Comparison of ENCODE assay signal across 8 cellular contexts in genomic region chr11:120337896-120338840, GRCh38. TPM values are rescaled to one million over a fixed set of nuclear protein-coding genes. Genes with fewer than 3 reads are reported as not detected.
DNase-seq lines count a peak whose midpoint lies in the region; ATAC-seq and TF ChIP-seq lines count a peak whose summit lies in the region.

No MANE protein-coding gene starts in this region.

- ATAC-seq in left lung = no peak
- ATAC-seq in HG02870 (IDR thresholded peaks at IDR 0.05; ENCODE audit: unreplicated experiment) = no peak

- no peaks in the 10 kb centered on the region for H3K9me3 Mint-ChIP-seq in type B pancreatic cell

- H3K27ac Mint-ChIP-seq in type B pancreatic cell = peak overlapping the region; percentile 92

- H3K4me3 Mint-ChIP-seq in type B pancreatic cell = peak overlapping the region; percentile 99

- intact Hi-C loops in adrenal gland (cut with DNase I) (loop anchor here (10.0 kb wide), 3 partner anchors 87 to 347 kb away; no protein-coding TSS in a partner anchor), left lung (cut with DNase I) (loop anchor here in 1 of 2 donors (10.0 kb wide), 3 partner anchors 77 to 347 kb away; no protein-coding TSS in a partner anchor)

- no peak for TF ChIP-seq POLR2A in adrenal gland (IDR thresholded peaks at IDR 0.05)

- H3K4me1 Mint-ChIP-seq in type B pancreatic cell (ENCODE audit: unreplicated experiment) = peaks cover 31% of the 10 kb centered on the region

- peak overlapping the region; percentile 37 to 99 (median 97) for H3K27ac ChIP-seq in adrenal gland
- peak overlapping the region; percentile 91 to 97 for H3K27ac ChIP-seq in left lung

- no peaks in the 10 kb centered on the region for H3K27me3 Mint-ChIP-seq in type B pancreatic cell

- H3K4me3 ChIP-seq in BE2C (ENCODE audit: low read depth, low read length) = peak overlapping the region; percentile 95
- peak overlapping the region in 3 of 4 donors; percentile 44 to 97 (median 75) for H3K4me3 ChIP-seq in adrenal gland
- H3K4me3 ChIP-seq in left lung = peak overlapping the region; percentile 68 to 79

- DNase-seq in BE2C (peak; percentile 36), HT-29 (ENCODE audit: low spot score) (peak; percentile 70), adrenal gland (no peak), left lung (no peak), type B pancreatic cell (ENCODE audit: extremely low spot score, unreplicated experiment) (no peak), mucosa of gallbladder (ENCODE audit: low spot score) (no peak), occipital lobe (lab: John Stamatoyannopoulos, UW) (no peak)

- TF ChIP-seq CTCF in BE2C (IDR thresholded peaks at IDR 0.05; ENCODE audit: low read depth, low read length) (no peak), adrenal gland (IDR thresholded peaks at IDR 0.05) (no peak), left lung (IDR thresholded peaks at IDR 0.05) (no peak), type B pancreatic cell (conservative IDR thresholded peaks at IDR 0.05) (no peak)

- no peaks in the 10 kb centered on the region for H3K27me3 ChIP-seq in BE2C
- no peaks in the 10 kb centered on the region for H3K27me3 ChIP-seq in adrenal gland
- H3K27me3 ChIP-seq in left lung = peaks cover 0 to 90% of the 10 kb centered on the region in 2 donors

- H3K36me3 Mint-ChIP-seq in type B pancreatic cell = no peaks in the 10 kb centered on the region

- H3K4me1 ChIP-seq in BE2C (peaks cover 6% of the 10 kb centered on the region; the same call in 1 of the 2 replicates), adrenal gland (replicated peaks in 1 of 2) (peaks cover 24 to 74% of the 10 kb centered on the region in 2 donors), left lung (peaks cover 15 to 46% of the 10 kb centered on the region in 2 donors)

- no peaks in the 10 kb centered on the region for H3K36me3 ChIP-seq in BE2C
- H3K36me3 ChIP-seq in adrenal gland (replicated peaks in 1 of 2) = no peaks in the 10 kb centered on the region
- H3K36me3 ChIP-seq in left lung = no peaks in the 10 kb centered on the region

- H3K9me3 ChIP-seq in BE2C (no peaks in the 10 kb centered on the region), adrenal gland (replicated peaks in 1 of 3) (no peaks in the 10 kb centered on the region), left lung (no peaks in the 10 kb centered on the region)

- WGBS in adrenal gland, 4 donors = 19 to 22% (median 20%) methylated on average over 12 of the region's 12 CpGs

RNA-seq across cellular contexts. Expression of gene ARHGEF12, which starts 2.0 kb away (rescaled TPM):
- 37.0 TPM for polyA plus RNA-seq in BE2C (2012; ENCODE audit: insufficient read depth, insufficient read length, low read depth)
- 44.7 and 45.1 TPM in 2 replicates for total RNA-seq in HT-29 (2014; rRNA removed; shearing (Covaris generic))
- total RNA-seq in adrenal gland = 100 to 1,000 TPM in 5 of 8 donors, 10 to 100 TPM in 3; 86.0 to 125 (median 109) TPM
- 10 to 100 TPM; 20.2 to 49.3 (median 24.5) TPM for polyA plus RNA-seq in adrenal gland
- 100 to 1,000 TPM; 101 to 109 TPM for total RNA-seq in left lung
- total RNA-seq in type B pancreatic cell (ENCODE audit: low replicate concordance) = 73.8 and 85.7 TPM in 2 replicates
- total RNA-seq in mucosa of gallbladder = 127 TPM
- 235 TPM for total RNA-seq in occipital lobe

RNA-seq across cellular contexts. Expression of gene TLCD5, which starts 13.1 kb away (rescaled TPM):
- polyA plus RNA-seq in BE2C (2012; ENCODE audit: insufficient read depth, insufficient read length, low read depth) = 15.4 TPM
- 0.38 and 0.44 TPM in 2 replicates for total RNA-seq in HT-29 (2014; rRNA removed; shearing (Covaris generic))
- 10 to 100 TPM in 7 of 8 donors, 1 to 10 TPM in 1; 9.4 to 24.4 (median 15.4) TPM for total RNA-seq in adrenal gland
- polyA plus RNA-seq in adrenal gland = 10 to 100 TPM in 2 of 3 donors, 1 to 10 TPM in 1; 5.8 to 12.9 (median 11.1) TPM
- 1 to 10 TPM; 5.2 to 6.9 TPM for total RNA-seq in left lung
- total RNA-seq in type B pancreatic cell (ENCODE audit: low replicate concordance) = 3.3 and 11.6 TPM in 2 replicates
- total RNA-seq in mucosa of gallbladder = 9.8 TPM
- 22.9 TPM for total RNA-seq in occipital lobe

Comparison
In these comparisons a context has a peak if more than half of its experiments do, and no peak if none do; other contexts are left out.
1. DNase-seq: peak in BE2C (single experiment) and HT-29 (single experiment); none in adrenal gland (0 of 7), left lung (0 of 2), type B pancreatic cell (single experiment), mucosa of gallbladder (single experiment) and occipital lobe (single experiment).
2. Peak in every context shown above with its lines, with median percentiles within 50 percentile points of each other: H3K4me3 ChIP-seq.